8 cellular contexts compared by ENCODE assay signal in genomic region chr11:120663142-120663541, GRCh38.
"Had no signal": no experiment of that assay in that cellular context is flagged by ENCODE, and none has a peak within 500 bp of the region (broad histone marks: within the 10 kb centered on the region; RNA-seq: fewer than 3 reads in every experiment).

No MANE protein-coding gene starts in this region.

- H3K27ac Mint-ChIP-seq: HFFc6 had no signal

- H3K4me1 ChIP-seq: HAP-1 had no signal

- H3K4me3 Mint-ChIP-seq: HFFc6 had no signal

- H3K9ac ChIP-seq: GM23248 had no signal

- H3K27ac ChIP-seq: GM23248 had no signal

- DNase-seq: GM23248, GOT3, H7, HFFc6, IMR-90 had no signal

- H3K36me3 ChIP-seq: HAP-1 had no signal

- H3K4me3 ChIP-seq: GM23248, HAP-1, K562 had no signal

- H3K9me3 Mint-ChIP-seq: HFFc6 had no signal

- ATAC-seq: HCT116, K562 had no signal
